ENCODE assay signal across 20 cellular contexts in genomic region chr2:240833724-240834285, GRCh38. TPM values are rescaled to one million over a fixed set of nuclear protein-coding genes. Genes with fewer than 3 reads are reported as not detected.
DNase-seq lines count a peak whose midpoint lies in the region; ATAC-seq and TF ChIP-seq lines count a peak whose summit lies in the region.
"Had no signal": no experiment of that assay in that cellular context is flagged by ENCODE, and none has a peak within 500 bp of the region (broad histone marks: within the 10 kb centered on the region; RNA-seq: fewer than 3 reads in every experiment).

No MANE protein-coding gene starts in this region.

- no peak overlapping the region for H3K4me3 ChIP-seq in neuronal stem cell (ENCODE audit: low read length in 2 of 2)
- H3K4me3 ChIP-seq in smooth muscle cell, result no peak overlapping the region

- H3K79me1 ChIP-seq in neuronal stem cell (ENCODE audit: low read depth, low read length), result peaks cover 2% of the 10 kb centered on the region

- peaks cover 5% of the 10 kb centered on the region for H3K4me1 Mint-ChIP-seq in activated naive CD4-positive, alpha-beta T cell treated with anti-CD3 and anti-CD28 coated beads for 36 hours (ENCODE audit: low read depth)

- peak; percentile 82 for DNase-seq in cardiac septum (ENCODE audit: low spot score)
- no peak for DNase-seq in Right ventricle myocardium superior
- peak; percentile 15 for DNase-seq in EH (ENCODE audit: low read depth)
- DNase-seq in cerebellar cortex (ENCODE audit: low spot score), result peak; percentile 26
- no peak for DNase-seq in neuronal stem cell (ENCODE audit: low spot score)
- no peak for DNase-seq in activated naive CD4-positive, alpha-beta T cell treated with anti-CD3 and anti-CD28 coated beads for 36 hours
- DNase-seq in smooth muscle cell (lab: John Stamatoyannopoulos, UW; ENCODE audit: unreplicated experiment), result no peak
- DNase-seq in anterior cingulate cortex (lab: John Stamatoyannopoulos, UW), result no peak
- DNase-seq: 8988T, DMS53, Karpas-422, NCI-H1417, NCI-H187, NCI-H446 treated with DMSO at 0.1 percent for 48 hours, NCI-H526 treated with DMSO at 0.1 percent for 48 hours, OCI-M1, SIG-M5, SK-N-SH had no signal

- H3K4me1 ChIP-seq in neuronal stem cell (ENCODE audit: control insufficient read depth in 2 of 2, insufficient read depth in 1 of 2, low read depth in 1 of 2, low read length in 2 of 2) (peaks cover 8 to 15% of the 10 kb centered on the region in 2 donors), smooth muscle cell (ENCODE audit: low read depth) (peaks cover 10% of the 10 kb centered on the region)

- H4K8ac ChIP-seq in neuronal stem cell (ENCODE audit: low read depth, low read length), result no peak overlapping the region

- H2AFZ ChIP-seq in neuronal stem cell (ENCODE audit: low read length) (no peak overlapping the region), smooth muscle cell (ENCODE audit: low read depth) (no peak overlapping the region)

- H3K14ac ChIP-seq in neuronal stem cell (ENCODE audit: low read length), result no peak overlapping the region

- H4K91ac ChIP-seq in neuronal stem cell (ENCODE audit: low read depth, low read length, poor library complexity), result peak overlapping the region; percentile 43

- H3K27me3 ChIP-seq in neuronal stem cell (ENCODE audit: control insufficient read depth in 3 of 3, insufficient read depth in 3 of 3, low read depth in 1 of 3, low read length in 3 of 3) (peaks cover 0 to 47% (median 13%) of the 10 kb centered on the region in 3 experiments), smooth muscle cell (ENCODE audit: low read depth) (peaks cover 32% of the 10 kb centered on the region)

- H2BK12ac ChIP-seq in neuronal stem cell (ENCODE audit: low read length), result peak overlapping the region; percentile 82

- TF ChIP-seq CTCF in smooth muscle cell (IDR thresholded peaks at IDR 0.05; ENCODE audit: borderline replicate concordance, insufficient read depth, poor library complexity, severe bottlenecking), result no peak

- no peak overlapping the region for H3K4me2 ChIP-seq in neuronal stem cell (ENCODE audit: insufficient read depth, low read length, poor library complexity, severe bottlenecking)
- H3K4me2 ChIP-seq in smooth muscle cell, result no peak overlapping the region
- H3K4me2 ChIP-seq: SK-N-SH had no signal

- CTCF ChIA-PET in activated naive CD4-positive, alpha-beta T cell treated with anti-CD3 and anti-CD28 coated beads for 36 hours (lab: Charles Lee), result no interaction called here

- H3F3A ChIP-seq in smooth muscle cell (ENCODE audit: low read depth), result no peaks in the 10 kb centered on the region

- WGBS in neuronal stem cell (ENCODE audit: extremely low coverage in 2 of 2, insufficient read length in 2 of 2, insufficient replicate concordance in 1 of 2), 2 donors, result no CpG with 5 or more reads among the region's 8 CpGs
- WGBS in smooth muscle cell (ENCODE audit: low lambda C conversion rate), result 80% methylated on average over 8 of the region's 8 CpGs

- H3K36me3 ChIP-seq in neuronal stem cell (replicated peaks in 1 of 2; ENCODE audit: control insufficient read depth in 2 of 2, insufficient read depth in 2 of 2, low read length in 2 of 2) (no peaks in the 10 kb centered on the region), smooth muscle cell (ENCODE audit: low read depth) (no peaks in the 10 kb centered on the region)

- no peak overlapping the region for H3K18ac ChIP-seq in neuronal stem cell (ENCODE audit: low read length)

- no peaks in the 10 kb centered on the region for H3K36me3 Mint-ChIP-seq in activated naive CD4-positive, alpha-beta T cell treated with anti-CD3 and anti-CD28 coated beads for 36 hours (ENCODE audit: low read depth)

- H2BK5ac ChIP-seq in neuronal stem cell (ENCODE audit: low read length), result peak overlapping the region; percentile 35

- H3K27me3 Mint-ChIP-seq in activated naive CD4-positive, alpha-beta T cell treated with anti-CD3 and anti-CD28 coated beads for 36 hours (ENCODE audit: low read depth), result peaks cover 11% of the 10 kb centered on the region

- no peaks in the 10 kb centered on the region for H3K79me2 ChIP-seq in smooth muscle cell (ENCODE audit: low read depth)

- no peak overlapping the region for H3K9ac ChIP-seq in neuronal stem cell (ENCODE audit: low read depth, low read length, poor library complexity)
- no peak overlapping the region for H3K9ac ChIP-seq in smooth muscle cell (ENCODE audit: low read depth)
- H3K9ac ChIP-seq: SK-N-SH had no signal

- no peak for ATAC-seq in Right ventricle myocardium superior (ENCODE audit: poor library complexity)

- no peak overlapping the region for H3K27ac ChIP-seq in neuronal stem cell (replicated peaks; ENCODE audit: low read length)
- no peak overlapping the region for H3K27ac ChIP-seq in smooth muscle cell (ENCODE audit: low read depth)
- H3K27ac ChIP-seq: C4-2B had no signal

- no peak overlapping the region for H2BK15ac ChIP-seq in neuronal stem cell (ENCODE audit: low read length)

- H3K9me3 ChIP-seq in neuronal stem cell (replicated peaks in 1 of 2; ENCODE audit: control insufficient read depth in 2 of 2, insufficient read depth in 1 of 2, low read depth in 1 of 2, low read length in 2 of 2), result no peaks in the 10 kb centered on the region
- no peaks in the 10 kb centered on the region for H3K9me3 ChIP-seq in smooth muscle cell (replicated peaks; ENCODE audit: low read depth)
- H3K9me3 ChIP-seq: SK-N-SH had no signal

- H3K9me3 Mint-ChIP-seq in activated naive CD4-positive, alpha-beta T cell treated with anti-CD3 and anti-CD28 coated beads for 36 hours, result no peaks in the 10 kb centered on the region

- no peak overlapping the region for H3K4me3 Mint-ChIP-seq in activated naive CD4-positive, alpha-beta T cell treated with anti-CD3 and anti-CD28 coated beads for 36 hours

- H2AK5ac ChIP-seq in neuronal stem cell (ENCODE audit: low read depth, low read length), result peak overlapping the region; percentile 86

- H4K20me1 ChIP-seq in smooth muscle cell (ENCODE audit: low read depth), result no peaks in the 10 kb centered on the region

- intact Hi-C loops in cardiac septum (cut with DNase I), result loop anchor here (10.0 kb wide), 2 partner anchors 229 to 319 kb away; no protein-coding TSS in a partner anchor
- intact Hi-C loops in Right ventricle myocardium superior (cut with DNase I), result no loop called here
- intact Hi-C loops in activated naive CD4-positive, alpha-beta T cell treated with anti-CD3 and anti-CD28 coated beads for 36 hours (cut with micrococcal nuclease), result no loop called here

- no peak overlapping the region for H3K4ac ChIP-seq in neuronal stem cell (ENCODE audit: low read length)

- no peak overlapping the region for H3K27ac Mint-ChIP-seq in activated naive CD4-positive, alpha-beta T cell treated with anti-CD3 and anti-CD28 coated beads for 36 hours

- no peak overlapping the region for H2BK120ac ChIP-seq in neuronal stem cell (ENCODE audit: low read depth, low read length)

- H3K23ac ChIP-seq in neuronal stem cell (ENCODE audit: low read depth, low read length, poor library complexity), result no peak overlapping the region

RNA-seq across cellular contexts. Expression of gene KIF1A, which starts 13.8 kb away (rescaled TPM):
- total RNA-seq in cardiac septum (10.2 TPM), Right ventricle myocardium superior (0.65 TPM), smooth muscle cell (3.1 and 8.4 TPM in 2 replicates)
- polyA plus RNA-seq in neuronal stem cell (2013, experiment 1 of 2), result 32.5 TPM
- polyA plus RNA-seq in neuronal stem cell (2013, experiment 2 of 2), result 33.9 TPM
- total RNA-seq in activated naive CD4-positive, alpha-beta T cell treated with anti-CD3 and anti-CD28 coated beads for 36 hours, result 1 to 10 TPM; 8.4 TPM
- polyA plus RNA-seq in smooth muscle cell, result 4.6 and 8.1 TPM in 2 replicates
- total RNA-seq: MCF 10A had no signal

RNA-seq across cellular contexts. Expression of gene AGXT, which starts 34.8 kb away (rescaled TPM):
- not detected for total RNA-seq in cardiac septum
- total RNA-seq in Right ventricle myocardium superior, result not detected
- not detected for polyA plus RNA-seq in neuronal stem cell (2013, experiment 1 of 2)
- not detected for polyA plus RNA-seq in neuronal stem cell (2013, experiment 2 of 2)
- total RNA-seq in activated naive CD4-positive, alpha-beta T cell treated with anti-CD3 and anti-CD28 coated beads for 36 hours, result not detected
- total RNA-seq in smooth muscle cell, result not detected in 2 replicates
- 0.12 TPM in 1 of 2 replicates, not detected in the other for polyA plus RNA-seq in smooth muscle cell
- total RNA-seq: MCF 10A had no signal
- polyA plus RNA-seq: SK-N-SH had no signal

Comparison
In these comparisons a context has a peak if more than half of its experiments do, and no peak if none do; other contexts are left out.
1. DNase-seq: peak in cardiac septum (single experiment), EH (single experiment) and cerebellar cortex (single experiment); none in Right ventricle myocardium superior (single experiment), neuronal stem cell (single experiment), activated naive CD4-positive, alpha-beta T cell treated with anti-CD3 and anti-CD28 coated beads for 36 hours (single experiment), smooth muscle cell (single experiment) and anterior cingulate cortex (0 of 58).